ENCODE assay signal across 10 cellular contexts in genomic region chr3:157082305-157082981, GRCh38.
A peak's percentile ranks its signal among the peaks of the same experiment; 100 is the strongest.
DNase-seq lines count a peak whose midpoint lies in the region; ATAC-seq and TF ChIP-seq lines count a peak whose summit lies in the region.
"Had no signal": no experiment of that assay in that cellular context is flagged by ENCODE, and none has a peak within 500 bp of the region (broad histone marks: within the 10 kb centered on the region; RNA-seq: fewer than 3 reads in every experiment).

No MANE protein-coding gene starts in this region.

- peak overlapping the region; percentile 81 for H3K27ac Mint-ChIP-seq in type B pancreatic cell

- H3K4me3 ChIP-seq in right atrium auricular region (no peak overlapping the region), left ventricle myocardium inferior (no peak overlapping the region), astrocyte of the cerebellum (ENCODE audit: low read depth, low read length) (no peak overlapping the region), tibial nerve (no peak overlapping the region)
- H3K4me3 ChIP-seq: pancreas had no signal

- H3K9me3 ChIP-seq in right atrium auricular region: no peaks in the 10 kb centered on the region
- H3K9me3 ChIP-seq in left ventricle myocardium inferior (replicated peaks): no peaks in the 10 kb centered on the region
- H3K9me3 ChIP-seq in tibial nerve: no peaks in the 10 kb centered on the region
- H3K9me3 ChIP-seq: pancreas had no signal

- H3K4me1 ChIP-seq in right atrium auricular region (peaks cover 0 to 56% of the 10 kb centered on the region in 2 donors), left ventricle myocardium inferior (peaks cover 32% of the 10 kb centered on the region), tibial nerve (peaks cover 0 to 47% (median 10%) of the 10 kb centered on the region in 4 donors)

- H3K27me3 Mint-ChIP-seq in type B pancreatic cell: peaks cover 3% of the 10 kb centered on the region
- H3K27me3 Mint-ChIP-seq: stimulated activated naive CD8-positive, alpha-beta T cell treated with anti-CD3 and anti-CD28 coated beads, Interleukin-15, amount 100 ng/mL, for 72 hours had no signal

- H3K27ac ChIP-seq in right atrium auricular region (peak overlapping the region; percentile 75 to 99), left ventricle myocardium inferior (replicated peaks) (no peak overlapping the region), tibial nerve (peak overlapping the region in 1 of 4 donors; percentile 68)
- H3K27ac ChIP-seq: pancreas had no signal

- no peaks in the 10 kb centered on the region for H3K36me3 Mint-ChIP-seq in type B pancreatic cell

- no peaks in the 10 kb centered on the region for H3K36me3 ChIP-seq in right atrium auricular region
- no peaks in the 10 kb centered on the region for H3K36me3 ChIP-seq in left ventricle myocardium inferior
- H3K36me3 ChIP-seq in tibial nerve: no peaks in the 10 kb centered on the region
- H3K36me3 ChIP-seq: pancreas had no signal

- no peak for TF ChIP-seq EP300 in tibial nerve (IDR thresholded peaks at IDR 0.05)

- in situ Hi-C loops in astrocyte of the cerebellum (cut with HindIII; ENCODE audit: low sequenced_read_pairs): no loop called here

- no peaks in the 10 kb centered on the region for H3K27me3 ChIP-seq in right atrium auricular region
- H3K27me3 ChIP-seq in left ventricle myocardium inferior (ENCODE audit: low read depth): no peaks in the 10 kb centered on the region
- H3K27me3 ChIP-seq in tibial nerve: no peaks in the 10 kb centered on the region
- H3K27me3 ChIP-seq: pancreas had no signal

- intact Hi-C loops in left ventricle myocardium inferior (cut with micrococcal nuclease): loop anchor here (5.0 to 10.0 kb wide), 2 partner anchors 405 to 548 kb away; no protein-coding TSS in a partner anchor

- peak; percentile 63 for DNase-seq in right atrium auricular region (ENCODE audit: low spot score)
- no peak for DNase-seq in left ventricle myocardium inferior
- DNase-seq in astrocyte of the cerebellum (ENCODE audit: low read depth): peak; percentile 59
- peak; percentile 93 for DNase-seq in kidney tubule cell (ENCODE audit: low spot score)
- no peak for DNase-seq in type B pancreatic cell (ENCODE audit: extremely low spot score, unreplicated experiment)
- DNase-seq in tibial nerve (ENCODE audit: low spot score in 2 of 2): no peak

- peaks cover 53% of the 10 kb centered on the region for H3K4me1 Mint-ChIP-seq in type B pancreatic cell (ENCODE audit: unreplicated experiment)

- TF ChIP-seq POLR2A in tibial nerve (IDR thresholded peaks at IDR 0.05): no peak

- no peak for TF ChIP-seq CTCF in right atrium auricular region (IDR thresholded peaks at IDR 0.05)
- no peak for TF ChIP-seq CTCF in left ventricle myocardium inferior (IDR thresholded peaks at IDR 0.05; ENCODE audit: borderline replicate concordance)
- no peak for TF ChIP-seq CTCF in astrocyte of the cerebellum (IDR thresholded peaks at IDR 0.05; ENCODE audit: low read depth, low read length, missing control alignments)
- no peak for TF ChIP-seq CTCF in type B pancreatic cell (conservative IDR thresholded peaks at IDR 0.05)
- TF ChIP-seq CTCF in tibial nerve (IDR thresholded peaks at IDR 0.05): no peak

- no peaks in the 10 kb centered on the region for H3K9me3 Mint-ChIP-seq in type B pancreatic cell
- H3K9me3 Mint-ChIP-seq: stimulated activated naive CD8-positive, alpha-beta T cell treated with anti-CD3 and anti-CD28 coated beads, Interleukin-15, amount 100 ng/mL, for 72 hours had no signal

- 84 to 85% methylated on average over 11 of the region's 11 CpGs for WGBS in tibial nerve, 2 donors

- ATAC-seq in GM18858 (IDR thresholded peaks at IDR 0.05; ENCODE audit: unreplicated experiment): no peak
- ATAC-seq in GM21526 (IDR thresholded peaks at IDR 0.05; ENCODE audit: low FRiP score, unreplicated experiment): no peak

- no peak overlapping the region for H3K4me3 Mint-ChIP-seq in type B pancreatic cell

Comparison
In these comparisons a context has a peak if more than half of its experiments do, and no peak if none do; other contexts are left out.
1. DNase-seq: peak in right atrium auricular region (single experiment), astrocyte of the cerebellum (single experiment) and kidney tubule cell (single experiment); none in left ventricle myocardium inferior (single experiment), type B pancreatic cell (single experiment) and tibial nerve (0 of 2).